1 cellular context compared by ENCODE assay signal in genomic region chr20:44355503-44356352, GRCh38.
TF ChIP-seq lines count a peak whose summit lies in the region.

TSS of gene HNF4A (plus strand) at chr20:44355699. CDS start at chr20:44355805, 106 bp downstream.

TF ChIP-seq in HepG2, 621 proteins besides CTCF, POLR2A, EP300 and RAD21 (continued from another document and continues in another):
- TF ChIP-seq ZUFSP (CRISPR knock-in tag; IDR thresholded peaks at IDR 0.05; ENCODE audit: borderline replicate concordance) = peak; percentile 68; the same call in 1 of the 2 replicates
- TF ChIP-seq THAP8 (CRISPR knock-in tag; IDR thresholded peaks at IDR 0.05; ENCODE audit: borderline replicate concordance) = 0 out of 2 replicates have a peak, but pooled peaks have one; percentile 65
- TF ChIP-seq ZNF20 (CRISPR knock-in tag; IDR thresholded peaks at IDR 0.05) = peak; percentile 89
- TF ChIP-seq SP4 (CRISPR knock-in tag; IDR thresholded peaks at IDR 0.05) = peak; percentile 27
- no peak for TF ChIP-seq SYNCRIP (IDR thresholded peaks at IDR 0.05; ENCODE audit: insufficient read depth, low read depth, low read length)
- no peak; the same call in 1 of the 2 replicates for TF ChIP-seq CERS6 (CRISPR knock-in tag; IDR thresholded peaks at IDR 0.05)
- TF ChIP-seq ZNF10 (CRISPR knock-in tag; IDR thresholded peaks at IDR 0.05; ENCODE audit: borderline replicate concordance, low read depth) = no peak
- no peak for TF ChIP-seq HNRNPUL1 (IDR thresholded peaks at IDR 0.05; ENCODE audit: low read depth, low read length)
- peak; percentile 76; the same call in 1 of the 2 replicates for TF ChIP-seq IRF2 (CRISPR knock-in tag; IDR thresholded peaks at IDR 0.05)
- TF ChIP-seq ZNF567 (CRISPR knock-in tag; IDR thresholded peaks at IDR 0.05; ENCODE audit: borderline replicate concordance) = no peak; the same call in 1 of the 2 replicates
- TF ChIP-seq ZNF646 (CRISPR knock-in tag; IDR thresholded peaks at IDR 0.05) = peak; percentile 62
- TF ChIP-seq FOXA1 (IDR thresholded peaks at IDR 0.05) = no peak
- peak; percentile 89 for TF ChIP-seq FOXA1 (CRISPR knock-in tag; IDR thresholded peaks at IDR 0.05)
- TF ChIP-seq RARG (CRISPR knock-in tag; IDR thresholded peaks at IDR 0.05; ENCODE audit: low read depth) = peak; percentile 90; the same call in 1 of the 2 replicates
- no peak; the same call in 1 of the 2 replicates for TF ChIP-seq POGK (CRISPR knock-in tag; conservative IDR thresholded peaks at IDR 0.05)
- TF ChIP-seq ZNF556 (CRISPR knock-in tag; IDR thresholded peaks at IDR 0.05; ENCODE audit: borderline replicate concordance) = no peak; the same call in 1 of the 2 replicates
- no peak for TF ChIP-seq SMARCE1 (IDR thresholded peaks at IDR 0.05; ENCODE audit: borderline replicate concordance)
- peak; percentile 98 for TF ChIP-seq ZNF704 (CRISPR knock-in tag; IDR thresholded peaks at IDR 0.05; ENCODE audit: borderline replicate concordance)
- TF ChIP-seq FOXM1 (CRISPR knock-in tag; IDR thresholded peaks at IDR 0.05) = no peak
- peak; percentile 84 for TF ChIP-seq ZNF12 (CRISPR knock-in tag; IDR thresholded peaks at IDR 0.05)
- peak; percentile 85 for TF ChIP-seq GATAD2A (CRISPR knock-in tag; IDR thresholded peaks at IDR 0.05)
- no peak for TF ChIP-seq GPBP1L1 (CRISPR knock-in tag; IDR thresholded peaks at IDR 0.05)
- TF ChIP-seq IRF9 (CRISPR knock-in tag; IDR thresholded peaks at IDR 0.05; ENCODE audit: borderline replicate concordance) = peak; percentile 87; the same call in 1 of the 2 replicates
- 0 out of 2 replicates have a peak, but pooled peaks have one; percentile 12 for TF ChIP-seq JUND (CRISPR knock-in tag; IDR thresholded peaks at IDR 0.05)
- TF ChIP-seq ZNF432 (CRISPR knock-in tag; IDR thresholded peaks at IDR 0.05; ENCODE audit: borderline replicate concordance) = no peak; the same call in 1 of the 2 replicates
- peak; percentile 78; the same call in 1 of the 2 replicates for TF ChIP-seq JUN (CRISPR knock-in tag; IDR thresholded peaks at IDR 0.05)
- TF ChIP-seq HNF1B (CRISPR knock-in tag; IDR thresholded peaks at IDR 0.05) = peak; percentile 99
- TF ChIP-seq ZFP1 (CRISPR knock-in tag; IDR thresholded peaks at IDR 0.05) = peak; percentile 44; the same call in 1 of the 2 replicates
- TF ChIP-seq ZNF460 (CRISPR knock-in tag; IDR thresholded peaks at IDR 0.05; ENCODE audit: borderline replicate concordance) = peak; percentile 18; the same call in 1 of the 2 replicates
- TF ChIP-seq PPARG (CRISPR knock-in tag; conservative IDR thresholded peaks at IDR 0.05) = peak; percentile 45; the same call in 1 of the 2 replicates
- peak; percentile 92 for TF ChIP-seq ZBTB7B (CRISPR knock-in tag; IDR thresholded peaks at IDR 0.05)
- TF ChIP-seq YEATS4 (CRISPR knock-in tag; IDR thresholded peaks at IDR 0.05; ENCODE audit: borderline replicate concordance) = peak; percentile 94
- peak; percentile 5; the same call in 1 of the 2 replicates for TF ChIP-seq MYPOP (CRISPR knock-in tag; IDR thresholded peaks at IDR 0.05)
- peak; percentile 96 for TF ChIP-seq TFAP4 (IDR thresholded peaks at IDR 0.05; ENCODE audit: borderline replicate concordance, low read depth)
